Comparison of ENCODE assay signal across 18 cellular contexts in genomic region chrX:16853537-16853936, GRCh38. TPM values are rescaled to one million over a fixed set of nuclear protein-coding genes. Genes with fewer than 3 reads are reported as not detected.
DNase-seq lines count a peak whose midpoint lies in the region; ATAC-seq and TF ChIP-seq lines count a peak whose summit lies in the region.
"Had no signal": no experiment of that assay in that cellular context is flagged by ENCODE, and none has a peak within 500 bp of the region (broad histone marks: within the 10 kb centered on the region; RNA-seq: fewer than 3 reads in every experiment).

No MANE protein-coding gene starts in this region.

- POLR2A ChIA-PET in activated CD4-positive, alpha-beta memory T cell treated with anti-CD3 and anti-CD28 coated beads, Interleukin-2, amount 10 ng/mL, durations not matched to agents 7 days and 5 days (lab: Charles Lee) = interaction anchor here (1.2 kb wide), 1 partner anchor 20 kb away, joined by 4 read pairs; no protein-coding TSS in a partner anchor
- POLR2A ChIA-PET in HEK293T (lab: Yijun Ruan, JAX) = no interaction called here

- no peak for TF ChIP-seq CTCF in nephron progenitor cell (IDR thresholded peaks at IDR 0.05)

- peak overlapping the region; percentile 87 for H3K27ac Mint-ChIP-seq in activated T-cell treated with anti-CD3 and anti-CD28 coated beads, Interleukin-2, amount 50 U/mL, for 72 hours
- peak overlapping the region; percentile 16 for H3K27ac Mint-ChIP-seq in activated CD4-positive, alpha-beta memory T cell treated with anti-CD3 and anti-CD28 coated beads, Interleukin-2, amount 10 ng/mL, durations not matched to agents 7 days and 5 days
- H3K27ac Mint-ChIP-seq in nephron progenitor cell = peak overlapping the region; percentile 60

- H3K4me1 Mint-ChIP-seq in activated T-cell treated with anti-CD3 and anti-CD28 coated beads, Interleukin-2, amount 50 U/mL, for 72 hours (ENCODE audit: low read depth) = peaks cover 57% of the 10 kb centered on the region
- peaks cover 33% of the 10 kb centered on the region for H3K4me1 Mint-ChIP-seq in activated CD4-positive, alpha-beta memory T cell treated with anti-CD3 and anti-CD28 coated beads, Interleukin-2, amount 10 ng/mL, durations not matched to agents 7 days and 5 days
- no peaks in the 10 kb centered on the region for H3K4me1 Mint-ChIP-seq in nephron progenitor cell

- CTCF ChIA-PET in activated CD4-positive, alpha-beta memory T cell treated with anti-CD3 and anti-CD28 coated beads, Interleukin-2, amount 10 ng/mL, durations not matched to agents 7 days and 5 days (lab: Charles Lee) = interaction anchor here (1.3 kb wide), 1 partner anchor 30 kb away, joined by 3 read pairs; no protein-coding TSS in a partner anchor
- CTCF ChIA-PET in HEK293T (lab: Yijun Ruan, JAX) = no interaction called here

- H3K4me3 Mint-ChIP-seq in activated T-cell treated with anti-CD3 and anti-CD28 coated beads, Interleukin-2, amount 50 U/mL, for 72 hours = peak overlapping the region in 1 of 2 donors; percentile 52
- H3K4me3 Mint-ChIP-seq in activated CD4-positive, alpha-beta memory T cell treated with anti-CD3 and anti-CD28 coated beads, Interleukin-2, amount 10 ng/mL, durations not matched to agents 7 days and 5 days = no peak overlapping the region
- H3K4me3 Mint-ChIP-seq in nephron progenitor cell = no peak overlapping the region
- H3K4me3 Mint-ChIP-seq: CD8-positive, alpha-beta memory T cell; IgD-negative memory B cell had no signal

- H3K9me3 Mint-ChIP-seq in activated T-cell treated with anti-CD3 and anti-CD28 coated beads, Interleukin-2, amount 50 U/mL, for 72 hours = no peaks in the 10 kb centered on the region
- H3K9me3 Mint-ChIP-seq in activated CD4-positive, alpha-beta memory T cell treated with anti-CD3 and anti-CD28 coated beads, Interleukin-2, amount 10 ng/mL, durations not matched to agents 7 days and 5 days = no peaks in the 10 kb centered on the region
- H3K9me3 Mint-ChIP-seq in nephron progenitor cell = peaks cover 26% of the 10 kb centered on the region
- H3K9me3 Mint-ChIP-seq: CD8-positive, alpha-beta memory T cell; IgD-negative memory B cell had no signal

- DNase-seq in activated T-cell treated with anti-CD3 and anti-CD28 coated beads, Interleukin-2, amount 50 U/mL, for 72 hours = no peak
- no peak for DNase-seq in activated T-cell treated with anti-CD3 and anti-CD28 coated beads, Interleukin-2, amount 50 U/mL, for 48 hours
- peak; percentile 24 for DNase-seq in HT1080 (ENCODE audit: low read depth)
- no peak for DNase-seq in activated CD4-positive, alpha-beta memory T cell treated with anti-CD3 and anti-CD28 coated beads, Interleukin-2, amount 10 ng/mL, durations not matched to agents 7 days and 5 days
- DNase-seq in nephron progenitor cell = no peak
- DNase-seq in HEK293T (ENCODE audit: extremely low spot score) = no peak
- DNase-seq in putamen (ENCODE audit: low spot score) = no peak
- no peak for DNase-seq in hypothalamus (lab: John Stamatoyannopoulos, UW)
- DNase-seq: CD8-positive, alpha-beta memory T cell; DMS79 treated with DMSO at 0.1 percent for 48 hours; H7; Kasumi-1; NCI-H1105 treated with DMSO at 0.1 percent for 48 hours; NCI-H1694; NCI-H748 treated with DMSO at 0.1 percent for 48 hours; NK-92 treated with Interleukin-12 subunit alpha and Interleukin-12 subunit beta, amount 100 ng/mL, for 24 hours had no signal

- H3K27me3 Mint-ChIP-seq in activated T-cell treated with anti-CD3 and anti-CD28 coated beads, Interleukin-2, amount 50 U/mL, for 72 hours (ENCODE audit: low read depth) = no peaks in the 10 kb centered on the region
- H3K27me3 Mint-ChIP-seq in activated CD4-positive, alpha-beta memory T cell treated with anti-CD3 and anti-CD28 coated beads, Interleukin-2, amount 10 ng/mL, durations not matched to agents 7 days and 5 days = no peaks in the 10 kb centered on the region
- no peaks in the 10 kb centered on the region for H3K27me3 Mint-ChIP-seq in nephron progenitor cell (ENCODE audit: low read depth, poor library complexity)
- H3K27me3 Mint-ChIP-seq: CD8-positive, alpha-beta memory T cell had no signal

- H3K36me3 Mint-ChIP-seq in activated T-cell treated with anti-CD3 and anti-CD28 coated beads, Interleukin-2, amount 50 U/mL, for 72 hours (ENCODE audit: insufficient read depth in 2 of 2) = peaks cover 12 to 36% of the 10 kb centered on the region in 2 donors
- peaks cover 61% of the 10 kb centered on the region for H3K36me3 Mint-ChIP-seq in activated CD4-positive, alpha-beta memory T cell treated with anti-CD3 and anti-CD28 coated beads, Interleukin-2, amount 10 ng/mL, durations not matched to agents 7 days and 5 days (ENCODE audit: low read depth)
- H3K36me3 Mint-ChIP-seq in nephron progenitor cell (ENCODE audit: low read depth) = peaks cover 97% of the 10 kb centered on the region

- ATAC-seq in activated T-cell treated with anti-CD3 and anti-CD28 coated beads, Interleukin-2, amount 50 U/mL, for 72 hours (replicated peaks in 1 of 2) = peak in 1 of 2 donors; percentile 25
- ATAC-seq: Right ventricle myocardium inferior had no signal

TF ChIP-seq in HEK293T, 16 proteins besides CTCF, POLR2A, EP300 and RAD21:
- TF ChIP-seq BHLHE40 (IDR thresholded peaks at IDR 0.05; ENCODE audit: borderline replicate concordance) = no peak
- no peak for TF ChIP-seq HDGF (IDR thresholded peaks at IDR 0.05; ENCODE audit: borderline replicate concordance)
- TF ChIP-seq PKNOX1 (IDR thresholded peaks at IDR 0.05) = no peak
- no peak for TF ChIP-seq L3MBTL2 (conservative IDR thresholded peaks at IDR 0.05)
- no peak for TF ChIP-seq SP1 (IDR thresholded peaks at IDR 0.05)
- no peak for TF ChIP-seq LEF1 (IDR thresholded peaks at IDR 0.05; ENCODE audit: borderline replicate concordance)
- no peak for TF ChIP-seq NFRKB (IDR thresholded peaks at IDR 0.05)
- no peak for TF ChIP-seq FOXK2 (IDR thresholded peaks at IDR 0.05)
- no peak for TF ChIP-seq FOXA1 (IDR thresholded peaks at IDR 0.05)
- no peak for TF ChIP-seq ARNT (IDR thresholded peaks at IDR 0.05)
- no peak for TF ChIP-seq ZNF384 (IDR thresholded peaks at IDR 0.05)
- TF ChIP-seq SUZ12 (IDR thresholded peaks at IDR 0.05) = no peak
- no peak for TF ChIP-seq TARDBP (IDR thresholded peaks at IDR 0.05)
- no peak for TF ChIP-seq FOXM1 (IDR thresholded peaks at IDR 0.05; ENCODE audit: borderline replicate concordance)
- no peak for TF ChIP-seq CTBP1 (IDR thresholded peaks at IDR 0.05; ENCODE audit: borderline replicate concordance)
- no peak for TF ChIP-seq ELF4 (IDR thresholded peaks at IDR 0.05)
TF ChIP-seq in HEK293T: peak in this region for 0.

RNA-seq across cellular contexts. Expression of gene RBBP7, which starts 16.6 kb away (rescaled TPM):
- total RNA-seq in activated T-cell treated with anti-CD3 and anti-CD28 coated beads, Interleukin-2, amount 50 U/mL, for 72 hours = 100 to 1,000 TPM; 234 to 265 TPM
- total RNA-seq in HT1080 (2014; rRNA removed; shearing (Covaris generic)) = 157 and 177 TPM in 2 replicates
- polyA plus RNA-seq in HT1080 (2015; cell fraction: cytosol; rRNA removed) = 150 and 159 TPM in 2 replicates
- polyA plus RNA-seq in HT1080 (2015; cell fraction: nucleus; rRNA removed) = 229 TPM in 2 replicates
- 100 to 1,000 TPM; 137 to 140 TPM for total RNA-seq in activated CD4-positive, alpha-beta memory T cell treated with anti-CD3 and anti-CD28 coated beads, Interleukin-2, amount 10 ng/mL, durations not matched to agents 7 days and 5 days

Comparison
In these comparisons a context has a peak if more than half of its experiments do, and no peak if none do; other contexts are left out.
1. H3K27ac Mint-ChIP-seq: peak in every context shown above with its lines; median percentile 87 in activated T-cell treated with anti-CD3 and anti-CD28 coated beads, Interleukin-2, amount 50 U/mL, for 72 hours; 60 in nephron progenitor cell; 16 in activated CD4-positive, alpha-beta memory T cell treated with anti-CD3 and anti-CD28 coated beads, Interleukin-2, amount 10 ng/mL, durations not matched to agents 7 days and 5 days.